29 cellular contexts compared by ENCODE assay signal in genomic region chrX:72011734-72012133, GRCh38.
"Had no signal": no experiment of that assay in that cellular context is flagged by ENCODE, and none has a peak within 500 bp of the region (broad histone marks: within the 10 kb centered on the region; RNA-seq: fewer than 3 reads in every experiment).

No MANE protein-coding gene starts in this region.

- H3K27ac ChIP-seq: stomach, suprapubic skin, testis, thoracic aorta, thyroid gland, tibial artery, tibial nerve, transverse colon, upper lobe of left lung, upper lobe of right lung, uterus, vagina had no signal

- H3K27ac Mint-ChIP-seq: stimulated activated effector memory CD8-positive, alpha-beta T cell treated with anti-CD3 and anti-CD28 coated beads, Interleukin-12 subunit alpha, Interleukin-12 subunit beta, amount 100 ng/mL, for 72 hours; stimulated activated memory B cell treated with anti-CD40 and anti-IgM and Interleukin-4, amounts not matched to agents 10 μg/mL and 1 μg/mL and 100 μg/mL, for 72 hours; stimulated activated naive B cell treated with anti-CD40 and anti-IgM and Interleukin-4, amounts not matched to agents 10 μg/mL and 1 μg/mL and 100 μg/mL, for 72 hours; stimulated activated naive CD8-positive, alpha-beta T cell treated with anti-CD3 and anti-CD28 coated beads, Interleukin-15, amount 100 ng/mL, for 72 hours; stimulated activated naive CD8-positive, alpha-beta T cell treated with anti-CD3 and anti-CD28 coated beads, Interleukin-15, Interleukin-2, amounts not matched to agents 100 ng/mL and 50 ng/mL, for 24 hours; type B pancreatic cell had no signal

- H3K9me3 ChIP-seq: stomach, suprapubic skin, testis, thoracic aorta, thyroid gland, tibial artery, tibial nerve, transverse colon, upper lobe of left lung, upper lobe of right lung, uterus, vagina had no signal

- H3K27me3 Mint-ChIP-seq: stimulated activated memory B cell treated with anti-CD40 and anti-IgM and Interleukin-4, amounts not matched to agents 10 μg/mL and 1 μg/mL and 100 μg/mL, for 72 hours; type B pancreatic cell had no signal

- DNase-seq: stimulated activated CD4-positive, alpha-beta T cell treated with anti-CD3 and anti-CD28 coated beads, Interleukin-2, amount 100 ng/mL, for 48 hours; stimulated activated CD4-positive, alpha-beta T cell treated with anti-CD3 and anti-CD28 coated beads, Interleukin-4, amount 100 ng/mL, for 1 hour; stimulated activated CD4-positive, alpha-beta T cell treated with anti-CD3 and anti-CD28 coated beads, Interleukin-4, amount 100 ng/mL, for 24 hours; stimulated activated CD4-positive, alpha-beta T cell treated with anti-CD3 and anti-CD28 coated beads, Interleukin-4, amount 100 ng/mL, for 4 hours; stimulated activated CD8-positive, alpha-beta memory T cell treated with anti-CD3 and anti-CD28 coated beads, Interleukin-4, amount 100 ng/mL, for 48 hours; stimulated activated naive B cell treated with anti-CD40 and anti-IgM and Interleukin-4, amounts not matched to agents 10 μg/mL and 1 μg/mL and 100 μg/mL, for 72 hours; stimulated activated naive CD4-positive, alpha-beta T cell; stimulated activated naive CD4-positive, alpha-beta T cell treated with Interleukin-2 at 50 U/mL for 16 hours; stimulated activated naive CD8-positive, alpha-beta T cell treated with anti-CD3 and anti-CD28 coated beads, Interleukin-15, amount 100 ng/mL, for 72 hours; stimulated activated naive CD8-positive, alpha-beta T cell treated with anti-CD3 and anti-CD28 coated beads, Interleukin-15, Interleukin-2, amounts not matched to agents 100 U/mL and 50 U/mL, for 24 hours; stomach; substantia nigra; testis; thyroid gland; tibial artery; transverse colon; trophoblast cell; upper lobe of left lung; upper lobe of right lung; uterus had no signal

- H3K4me3 Mint-ChIP-seq: stimulated activated effector memory CD8-positive, alpha-beta T cell treated with anti-CD3 and anti-CD28 coated beads, Interleukin-12 subunit alpha, Interleukin-12 subunit beta, amount 100 ng/mL, for 72 hours; stimulated activated memory B cell treated with anti-CD40 and anti-IgM and Interleukin-4, amounts not matched to agents 10 μg/mL and 1 μg/mL and 100 μg/mL, for 72 hours; stimulated activated naive B cell treated with anti-CD40 and anti-IgM and Interleukin-4, amounts not matched to agents 10 μg/mL and 1 μg/mL and 100 μg/mL, for 72 hours; stimulated activated naive CD8-positive, alpha-beta T cell treated with anti-CD3 and anti-CD28 coated beads, Interleukin-15, amount 100 ng/mL, for 72 hours; stimulated activated naive CD8-positive, alpha-beta T cell treated with anti-CD3 and anti-CD28 coated beads, Interleukin-15, Interleukin-2, amounts not matched to agents 100 ng/mL and 50 ng/mL, for 24 hours; type B pancreatic cell had no signal

- H3K4me1 ChIP-seq: stomach, suprapubic skin, testis, thyroid gland, tibial nerve, transverse colon, upper lobe of left lung, upper lobe of right lung, uterus, vagina had no signal

- H3K9me3 Mint-ChIP-seq: stimulated activated effector memory CD8-positive, alpha-beta T cell treated with anti-CD3 and anti-CD28 coated beads, Interleukin-12 subunit alpha, Interleukin-12 subunit beta, amount 100 ng/mL, for 72 hours; stimulated activated memory B cell treated with anti-CD40 and anti-IgM and Interleukin-4, amounts not matched to agents 10 μg/mL and 1 μg/mL and 100 μg/mL, for 72 hours; stimulated activated naive B cell treated with anti-CD40 and anti-IgM and Interleukin-4, amounts not matched to agents 10 μg/mL and 1 μg/mL and 100 μg/mL, for 72 hours; stimulated activated naive CD8-positive, alpha-beta T cell treated with anti-CD3 and anti-CD28 coated beads, Interleukin-15, amount 100 ng/mL, for 72 hours; stimulated activated naive CD8-positive, alpha-beta T cell treated with anti-CD3 and anti-CD28 coated beads, Interleukin-15, Interleukin-2, amounts not matched to agents 100 ng/mL and 50 ng/mL, for 24 hours; type B pancreatic cell had no signal

- FAIRE-seq: urothelium cell line had no signal

- H3K36me3 ChIP-seq: stomach, suprapubic skin, thoracic aorta, thyroid gland, tibial artery, tibial nerve, transverse colon, upper lobe of left lung, upper lobe of right lung, uterus, vagina had no signal

- H3K36me3 Mint-ChIP-seq: stimulated activated effector memory CD8-positive, alpha-beta T cell treated with anti-CD3 and anti-CD28 coated beads, Interleukin-12 subunit alpha, Interleukin-12 subunit beta, amount 100 ng/mL, for 72 hours; stimulated activated memory B cell treated with anti-CD40 and anti-IgM and Interleukin-4, amounts not matched to agents 10 μg/mL and 1 μg/mL and 100 μg/mL, for 72 hours; stimulated activated naive B cell treated with anti-CD40 and anti-IgM and Interleukin-4, amounts not matched to agents 10 μg/mL and 1 μg/mL and 100 μg/mL, for 72 hours; type B pancreatic cell had no signal

- H3K4me1 Mint-ChIP-seq: stimulated activated effector memory CD8-positive, alpha-beta T cell treated with anti-CD3 and anti-CD28 coated beads, Interleukin-12 subunit alpha, Interleukin-12 subunit beta, amount 100 ng/mL, for 72 hours; stimulated activated memory B cell treated with anti-CD40 and anti-IgM and Interleukin-4, amounts not matched to agents 10 μg/mL and 1 μg/mL and 100 μg/mL, for 72 hours; stimulated activated naive B cell treated with anti-CD40 and anti-IgM and Interleukin-4, amounts not matched to agents 10 μg/mL and 1 μg/mL and 100 μg/mL, for 72 hours; stimulated activated naive CD8-positive, alpha-beta T cell treated with anti-CD3 and anti-CD28 coated beads, Interleukin-15, amount 100 ng/mL, for 72 hours had no signal

- ATAC-seq: stimulated activated effector memory CD8-positive, alpha-beta T cell treated with anti-CD3 and anti-CD28 coated beads, Interleukin-12 subunit alpha, Interleukin-12 subunit beta, amount 100 ng/mL, for 72 hours; stimulated activated memory B cell treated with anti-CD40 and anti-IgM and Interleukin-4, amounts not matched to agents 10 μg/mL and 1 μg/mL and 100 μg/mL, for 72 hours; stimulated activated naive B cell treated with anti-CD40 and anti-IgM and Interleukin-4, amounts not matched to agents 10 μg/mL and 1 μg/mL and 100 μg/mL, for 72 hours; stimulated activated naive CD8-positive, alpha-beta T cell treated with anti-CD3 and anti-CD28 coated beads, Interleukin-15, amount 100 ng/mL, for 72 hours; stimulated activated naive CD8-positive, alpha-beta T cell treated with anti-CD3 and anti-CD28 coated beads, Interleukin-15, Interleukin-2, amounts not matched to agents 100 U/mL and 50 U/mL, for 24 hours; upper lobe of right lung had no signal

- H3K4me3 ChIP-seq: stomach, suprapubic skin, testis, thoracic aorta, thyroid gland, tibial artery, tibial nerve, transverse colon, upper lobe of left lung, upper lobe of right lung, uterus, vagina had no signal

- H3K27me3 ChIP-seq: suprapubic skin, testis, thyroid gland, tibial artery, transverse colon, upper lobe of left lung, upper lobe of right lung, uterus, vagina had no signal
